Comparison of ENCODE assay signal across 23 cellular contexts in genomic region chr15:99153026-99153535, GRCh38.
"Had no signal": no experiment of that assay in that cellular context is flagged by ENCODE, and none has a peak within 500 bp of the region (broad histone marks: within the 10 kb centered on the region; RNA-seq: fewer than 3 reads in every experiment).

No MANE protein-coding gene starts in this region.

- H3K4me2 ChIP-seq: smooth muscle cell had no signal

- H3K9ac ChIP-seq: parathyroid adenoma had no signal

- H2AFZ ChIP-seq: parathyroid adenoma had no signal

- H3K27me3 ChIP-seq: esophagus squamous epithelium, tibial nerve had no signal

- H3K4me3 ChIP-seq: esophagus squamous epithelium, psoas muscle, smooth muscle cell, tibial nerve had no signal

- DNase-seq: activated CD4-positive, alpha-beta T cell treated with anti-CD3 and anti-CD28 coated beads for 36 hours; activated CD4-positive, CD25-positive, alpha-beta regulatory T cell; activated CD8-positive, alpha-beta memory T cell treated with anti-CD3 and anti-CD28 coated beads, Interleukin-2, amount 10 ng/mL, durations not matched to agents 7 days and 5 days; activated CD8-positive, alpha-beta T cell treated with anti-CD3 and anti-CD28 coated beads, Interleukin-2, amount 10 ng/mL, durations not matched to agents 7 days and 5 days; activated naive CD8-positive, alpha-beta T cell treated with anti-CD3 and anti-CD28 coated beads, Interleukin-2, amount 50 U/mL, for 24 hours; activated T-cell treated with anti-CD3 and anti-CD28 coated beads, Interleukin-2, amount 50 U/mL, for 48 hours; dermis blood vessel endothelial cell; effector CD4-positive, alpha-beta T cell; esophagus squamous epithelium; foreskin melanocyte; left ventricle myocardium superior; mammary epithelial cell; naive thymus-derived CD4-positive, alpha-beta T cell; nucleus accumbens; psoas muscle; stimulated activated CD4-positive, alpha-beta T cell treated with anti-CD3 and anti-CD28 coated beads, Interleukin-15, amount 100 ng/mL, for 24 hours; stimulated activated CD4-positive, alpha-beta T cell treated with anti-CD3 and anti-CD28 coated beads, Interleukin-2, amount 100 ng/mL, for 24 hours; stimulated activated naive CD4-positive, alpha-beta T cell treated with Interleukin-2 at 50 U/mL for 16 hours; T-helper 1 cell had no signal

- H3K4me1 ChIP-seq: tibial nerve had no signal

- H3K27ac ChIP-seq: epithelial cell of prostate, esophagus squamous epithelium, parathyroid adenoma, psoas muscle, tibial nerve had no signal

- H3K79me2 ChIP-seq: parathyroid adenoma had no signal

- H3K9me3 ChIP-seq: esophagus squamous epithelium, psoas muscle, tibial nerve had no signal

- ATAC-seq: activated CD4-positive, alpha-beta T cell treated with anti-CD3 and anti-CD28 coated beads for 36 hours; activated CD8-positive, alpha-beta memory T cell treated with anti-CD3 and anti-CD28 coated beads, Interleukin-2, amount 10 ng/mL, durations not matched to agents 7 days and 5 days; activated CD8-positive, alpha-beta T cell treated with anti-CD3 and anti-CD28 coated beads, Interleukin-2, amount 10 ng/mL, durations not matched to agents 7 days and 5 days; activated naive CD8-positive, alpha-beta T cell treated with anti-CD3 and anti-CD28 coated beads, Interleukin-2, amount 50 U/mL, for 24 hours; left ventricle myocardium superior; naive thymus-derived CD4-positive, alpha-beta T cell; psoas muscle had no signal
